Comparison of ENCODE assay signal across 8 cellular contexts in genomic region chr4:41882622-41883347, GRCh38. TPM values are rescaled to one million over a fixed set of nuclear protein-coding genes. Genes with fewer than 3 reads are reported as not detected.
DNase-seq lines count a peak whose midpoint lies in the region; TF ChIP-seq lines count a peak whose summit lies in the region.

No MANE protein-coding gene starts in this region.

- DNase-seq in GM06990 (ENCODE audit: extremely low read depth, insufficient read length) (peak; percentile 60), NCI-H2029 (lab: John Stamatoyannopoulos, UW) (peak; percentile 20), myocyte (ENCODE audit: low read depth) (peak; percentile 39), SHP77 (lab: John Stamatoyannopoulos, UW) (no peak)
- peak; percentile 57 to 66 for DNase-seq in activated CD4-positive, alpha-beta T cell treated with anti-CD3 and anti-CD28 coated beads, Interleukin-2, amount 50 U/mL, for 48 hours

- POLR2A ChIA-PET in HEK293 (lab: Yijun Ruan, JAX): no interaction called here

- H3K9me3 ChIP-seq in HEK293 (ENCODE audit: control insufficient read depth, insufficient read depth, low read depth, low read length): no peaks in the 10 kb centered on the region
- H3K9me3 ChIP-seq in endocrine pancreas (ENCODE audit: control insufficient read depth, low read length): no peaks in the 10 kb centered on the region
- no peaks in the 10 kb centered on the region for H3K9me3 ChIP-seq in subcutaneous abdominal adipose tissue (ENCODE audit: control insufficient read depth in 5 of 5, low read length in 5 of 5)

- no peak overlapping the region for H3K9ac ChIP-seq in endocrine pancreas (ENCODE audit: control insufficient read depth, insufficient read depth, low read length)
- no peak overlapping the region for H3K9ac ChIP-seq in subcutaneous abdominal adipose tissue (ENCODE audit: low read length in 5 of 5)

- H3K4me3 ChIP-seq in GM06990 (replicated peaks; ENCODE audit: low read depth, low read length): no peak overlapping the region
- H3K4me3 ChIP-seq in HEK293 (ENCODE audit: low read depth, low read length): peak overlapping the region; percentile 35; the same call in 1 of the 2 replicates
- peak overlapping the region; percentile 34 for H3K4me3 ChIP-seq in endocrine pancreas (ENCODE audit: control insufficient read depth, insufficient read depth, low read length)
- peak overlapping the region; percentile 15 to 61 (median 55) for H3K4me3 ChIP-seq in subcutaneous abdominal adipose tissue (ENCODE audit: low read depth in 1 of 5, low read length in 5 of 5)

- H3K36me3 ChIP-seq in GM06990 (ENCODE audit: control insufficient read depth, insufficient read depth, low read length) (no peaks in the 10 kb centered on the region), HEK293 (ENCODE audit: control insufficient read depth in 2 of 2, insufficient read depth in 1 of 2, low read length in 2 of 2) (no peaks in the 10 kb centered on the region), endocrine pancreas (ENCODE audit: control insufficient read depth, insufficient read depth, low read length) (no peaks in the 10 kb centered on the region), subcutaneous abdominal adipose tissue (ENCODE audit: control insufficient read depth in 5 of 5, insufficient read depth in 5 of 5, low read length in 5 of 5) (no peaks in the 10 kb centered on the region)

- H3K4me1 ChIP-seq in HEK293 (ENCODE audit: control insufficient read depth, insufficient read depth, low read length) (no peaks in the 10 kb centered on the region), endocrine pancreas (ENCODE audit: control insufficient read depth, insufficient read depth, low read length) (no peaks in the 10 kb centered on the region), subcutaneous abdominal adipose tissue (ENCODE audit: control insufficient read depth in 5 of 5, insufficient read depth in 5 of 5, low read length in 5 of 5) (peaks cover 0 to 28% (median 26%) of the 10 kb centered on the region in 5 donors)

- CTCF ChIA-PET in HEK293 (lab: Yijun Ruan, JAX): interaction anchor here (0.6 to 6.1 kb wide), 11 partner anchors 21 to 606 kb away, joined by 3 to 60 read pairs (median 4); partner anchors contain the start of gene SLC30A9

- H3K27ac ChIP-seq in HEK293 (ENCODE audit: extremely low read depth, low read depth, low read length): no peak overlapping the region
- H3K27ac ChIP-seq in subcutaneous abdominal adipose tissue (ENCODE audit: low read depth, low read length): no peak overlapping the region

- peaks cover 6% of the 10 kb centered on the region; the same call in 1 of the 2 replicates for H3K27me3 ChIP-seq in GM06990 (replicated peaks; ENCODE audit: control insufficient read depth, insufficient read depth, low read length)
- peaks cover 13% of the 10 kb centered on the region for H3K27me3 ChIP-seq in endocrine pancreas (ENCODE audit: control insufficient read depth, insufficient read depth, low read length)
- peaks cover 43 to 57% (median 47%) of the 10 kb centered on the region in 5 donors for H3K27me3 ChIP-seq in subcutaneous abdominal adipose tissue (ENCODE audit: control insufficient read depth in 5 of 5, insufficient read depth in 4 of 5, low read length in 5 of 5)

- TF ChIP-seq CTCF in GM06990 (IDR thresholded peaks at IDR 0.05; ENCODE audit: insufficient read depth, low read length, poor library complexity, severe bottlenecking): peak; percentile 96
- 0 out of 2 replicates have a peak, but pooled peaks have one; percentile 22 for TF ChIP-seq CTCF in HEK293 (tag by site-specific recombination; IDR thresholded peaks at IDR 0.05)

TF ChIP-seq in HEK293, 187 proteins besides CTCF, POLR2A, EP300 and RAD21:
- TF ChIP-seq ZBTB26 (tag by site-specific recombination; optimal IDR thresholded peaks at IDR 0.05) (peak; percentile 49), GLIS1 (tag by site-specific recombination; IDR thresholded peaks at IDR 0.05) (no peak), ZNF335 (tag by site-specific recombination; conservative IDR thresholded peaks at IDR 0.05) (peak; percentile 86), ZBTB8A (tag by site-specific recombination; IDR thresholded peaks at IDR 0.05) (no peak), ZNF654 (tag by site-specific recombination; IDR thresholded peaks at IDR 0.05; ENCODE audit: low read depth) (peak; percentile 40), ZNF664 (tag by site-specific recombination; IDR thresholded peaks at IDR 0.05) (peak; percentile 89), YY2 (tag by site-specific recombination; IDR thresholded peaks at IDR 0.05) (no peak), ZNF366 (tag by site-specific recombination; conservative IDR thresholded peaks at IDR 0.05) (peak; percentile 27; the same call in 1 of the 2 replicates)

RNA-seq across cellular contexts. Expression of gene TMEM33, which starts 52.4 kb away (rescaled TPM):
- total RNA-seq in myocyte: 63.5 and 99.3 TPM in 2 replicates
- 29.4 TPM for polyA plus RNA-seq in myocyte (2012)

Comparison
In these comparisons a context has a peak if more than half of its experiments do, and no peak if none do; other contexts are left out.
1. DNase-seq: peak in GM06990 (single experiment), NCI-H2029 (single experiment), activated CD4-positive, alpha-beta T cell treated with anti-CD3 and anti-CD28 coated beads, Interleukin-2, amount 50 U/mL, for 48 hours (2 of 2) and myocyte (single experiment); none in SHP77 (0 of 2).